In genomic region chr1:8669608-8670335, GRCh38 we compare ENCODE assay signal across 1 cellular context.
TF ChIP-seq lines count a peak whose summit lies in the region.

No MANE protein-coding gene starts in this region.

TF ChIP-seq in HepG2, 621 proteins besides CTCF, POLR2A, EP300 and RAD21 (continued from another document):
- TF ChIP-seq, protein P1, sequence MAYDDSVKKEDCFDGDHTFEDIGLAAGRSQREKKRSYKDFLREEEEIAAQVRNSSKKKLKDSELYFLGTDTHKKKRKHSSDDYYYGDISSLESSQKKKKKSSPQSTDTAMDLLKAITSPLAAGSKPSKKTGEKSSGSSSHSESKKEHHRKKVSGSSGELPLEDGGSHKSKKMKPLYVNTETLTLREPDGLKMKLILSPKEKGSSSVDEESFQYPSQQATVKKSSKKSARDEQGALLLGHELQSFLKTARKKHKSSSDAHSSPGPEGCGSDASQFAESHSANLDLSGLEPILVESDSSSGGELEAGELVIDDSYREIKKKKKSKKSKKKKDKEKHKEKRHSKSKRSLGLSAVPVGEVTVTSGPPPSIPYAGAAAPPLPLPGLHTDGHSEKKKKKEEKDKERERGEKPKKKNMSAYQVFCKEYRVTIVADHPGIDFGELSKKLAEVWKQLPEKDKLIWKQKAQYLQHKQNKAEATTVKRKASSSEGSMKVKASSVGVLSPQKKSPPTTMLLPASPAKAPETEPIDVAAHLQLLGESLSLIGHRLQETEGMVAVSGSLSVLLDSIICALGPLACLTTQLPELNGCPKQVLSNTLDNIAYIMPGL (CRISPR knock-in tag; IDR thresholded peaks at IDR 0.05; ENCODE audit: borderline replicate concordance in 1 of 2, low read depth in 1 of 2): 0 out of 4 replicates have a peak, but pooled peaks of 1 of the 2 experiments have one; percentile 10
- no peak for TF ChIP-seq ZFP36L2 (CRISPR knock-in tag; IDR thresholded peaks at IDR 0.05)
